ENCODE assay signal across 14 cellular contexts in the genomic region with DNA sequence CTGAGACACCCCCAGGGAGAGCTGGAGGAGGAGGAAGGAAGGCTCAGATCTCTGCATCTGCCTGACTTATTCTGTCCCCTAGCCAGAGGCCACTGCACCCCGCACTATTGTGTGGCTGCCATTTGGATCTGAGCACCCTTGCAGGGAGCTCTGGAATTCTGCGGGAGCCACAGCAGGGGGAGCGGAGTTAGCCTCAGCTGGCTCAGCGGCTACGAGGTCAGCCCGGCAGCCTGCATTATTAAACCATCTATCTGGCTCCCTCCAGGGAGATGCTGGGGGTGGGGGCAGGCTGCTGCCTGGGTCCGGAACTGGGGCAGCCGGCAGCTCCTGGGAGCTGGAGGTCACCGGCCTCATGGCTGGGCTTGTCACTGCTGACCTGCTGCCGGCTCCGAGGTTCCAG. TPM values are rescaled to one million over a fixed set of nuclear protein-coding genes. Genes with fewer than 3 reads are reported as not detected.
"Had no signal": no experiment of that assay in that cellular context is flagged by ENCODE, and none has a peak within 500 bp of the region (broad histone marks: within the 10 kb centered on the region; RNA-seq: fewer than 3 reads in every experiment).

No MANE protein-coding gene starts in this region.

- H3K36me3 ChIP-seq: left lung had no signal

- H3K27ac Mint-ChIP-seq: activated CD8-positive, alpha-beta memory T cell treated with anti-CD3 and anti-CD28 coated beads, Interleukin-2, amount 10 ng/mL, durations not matched to agents 7 days and 5 days; activated naive CD4-positive, alpha-beta T cell treated with anti-CD3 and anti-CD28 coated beads, Interleukin-2, amount 50 U/mL, for 72 hours; activated T-cell treated with anti-CD3 and anti-CD28 coated beads, Interleukin-2, amount 50 U/mL, for 24 hours; T-helper 17 cell had no signal

- H3K9me3 ChIP-seq: left lung had no signal

- ATAC-seq: activated CD4-positive, CD25-positive, alpha-beta regulatory T cell treated with anti-CD3 and anti-CD28 coated beads, Interleukin-2, amount 50 U/mL, for 24 hours; activated CD8-positive, alpha-beta memory T cell treated with anti-CD3 and anti-CD28 coated beads, Interleukin-2, amount 10 ng/mL, durations not matched to agents 7 days and 5 days; activated naive CD4-positive, alpha-beta T cell treated with anti-CD3 and anti-CD28 coated beads, Interleukin-2, amount 50 U/mL, for 72 hours; esophagus mucosa; left lung; right cardiac atrium; T-helper 17 cell had no signal

- H3K4me3 ChIP-seq: left lung had no signal

- H3K4me3 Mint-ChIP-seq: activated CD8-positive, alpha-beta memory T cell treated with anti-CD3 and anti-CD28 coated beads, Interleukin-2, amount 10 ng/mL, durations not matched to agents 7 days and 5 days; activated T-cell treated with anti-CD3 and anti-CD28 coated beads, Interleukin-2, amount 50 U/mL, for 24 hours; T-helper 17 cell had no signal

- DNase-seq: activated CD8-positive, alpha-beta memory T cell treated with anti-CD3 and anti-CD28 coated beads, Interleukin-2, amount 10 ng/mL, durations not matched to agents 7 days and 5 days; activated effector memory CD4-positive, alpha-beta T cell treated with Interleukin-2 at 50 U/mL for 16 hours; activated T-cell treated with anti-CD3 and anti-CD28 coated beads, Interleukin-2, amount 50 U/mL, for 24 hours; amniotic stem cell; dermis blood vessel endothelial cell; left lung; mesendoderm; right cardiac atrium; stimulated activated naive CD4-positive, alpha-beta T cell treated with Interleukin-2 at 50 U/mL for 16 hours; T-helper 17 cell; trophoblast cell had no signal

- H3K4me1 ChIP-seq: left lung had no signal

- H3K27ac ChIP-seq: left lung had no signal

RNA-seq across cellular contexts. Expression of gene ELFN2, which starts 6.5 kb away (rescaled TPM):
- total RNA-seq: esophagus mucosa had no signal
